ENCODE assay signal across 8 cellular contexts in the genomic region with DNA sequence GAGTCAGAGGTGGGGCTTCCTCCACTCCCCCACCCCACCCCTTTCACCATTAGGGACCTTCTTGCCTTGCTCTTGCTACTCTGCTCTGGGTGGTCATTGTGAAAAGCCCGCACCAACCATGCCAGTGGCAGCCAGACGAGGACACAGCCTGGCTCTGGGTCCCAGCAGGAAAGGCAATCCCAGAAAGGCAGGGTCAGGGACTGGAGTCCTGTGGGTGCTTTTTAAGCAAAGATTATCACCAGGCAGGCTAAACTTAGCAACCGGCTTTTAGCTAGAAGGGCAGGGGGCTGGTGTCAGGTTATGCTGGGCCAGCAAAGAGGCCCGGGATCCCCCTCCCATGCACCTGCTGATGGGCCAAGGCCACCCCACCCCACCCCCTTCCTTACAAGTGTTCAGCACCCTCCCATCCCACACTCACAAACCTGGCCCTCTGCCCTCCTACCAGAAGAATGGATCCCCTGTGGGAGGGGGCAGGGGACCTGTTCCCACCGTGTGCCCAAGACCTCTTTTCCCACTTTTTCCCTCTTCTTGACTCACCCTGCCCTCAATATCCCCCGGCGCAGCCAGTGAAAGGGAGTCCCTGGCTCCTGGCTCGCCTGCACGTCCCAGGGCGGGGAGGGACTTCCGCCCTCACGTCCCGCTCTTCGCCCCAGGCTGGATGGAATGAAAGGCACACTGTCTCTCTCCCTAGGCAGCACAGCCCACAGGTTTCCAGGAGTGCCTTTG. TPM values are rescaled to one million over a fixed set of nuclear protein-coding genes. Genes with fewer than 3 reads are reported as not detected.
DNase-seq lines count a peak whose midpoint lies in the region; TF ChIP-seq lines count a peak whose summit lies in the region.

No MANE protein-coding gene starts in this region.

- WGBS in mesodermal cell (ENCODE audit: insufficient coverage in 2 of 2), 2 experiments: 2% methylated on average over 11 to 12 of the region's 14 CpGs

- no peak for TF ChIP-seq CTCF in HFF-Myc (IDR thresholded peaks at IDR 0.05; ENCODE audit: low read depth, low read length, missing control alignments)

- peak; percentile 69 for DNase-seq in NCI-H748 (lab: John Stamatoyannopoulos, UW; ENCODE audit: unreplicated experiment)
- DNase-seq in NCI-H748 treated with DMSO at 0.1 percent for 48 hours (lab: John Stamatoyannopoulos, UW): no peak
- no peak for DNase-seq in HFF-Myc (ENCODE audit: extremely low read depth, low read depth)
- peak; percentile 70 for DNase-seq in NCI-H1694 (lab: John Stamatoyannopoulos, UW)
- DNase-seq in activated CD4-positive, alpha-beta T cell treated with anti-CD3 and anti-CD28 coated beads, Interleukin-2, amount 50 U/mL, for 1 hour: peak; percentile 20
- DNase-seq in epithelial cell of prostate (ENCODE audit: low read depth, low spot score): no peak
- peak in 45 of 49 donors; percentile 49 to 95 (median 84) for DNase-seq in substantia nigra (lab: John Stamatoyannopoulos, UW)

- no peaks in the 10 kb centered on the region for H3K9me3 ChIP-seq in mesodermal cell (ENCODE audit: control insufficient read depth, low read length)

- peaks cover 73% of the 10 kb centered on the region for H3K36me3 ChIP-seq in mesodermal cell (ENCODE audit: control insufficient read depth, insufficient read depth, low read length)

- H3K4me3 ChIP-seq in HFF-Myc (replicated peaks; ENCODE audit: low read depth, low read length) (peak overlapping the region; percentile 82), mesodermal cell (ENCODE audit: extremely low read depth, insufficient read depth, low read length, poor library complexity, severe bottlenecking) (peak overlapping the region; percentile 96)

- H3K27ac ChIP-seq in epithelial cell of prostate (peak overlapping the region; percentile 95), mesodermal cell (ENCODE audit: low read depth, low read length, severe bottlenecking) (peak overlapping the region; percentile 96), substantia nigra (ENCODE audit: low read depth, low read length, poor library complexity, severe bottlenecking) (peak overlapping the region; percentile 100)

- peaks cover 34% of the 10 kb centered on the region for H3K4me1 ChIP-seq in mesodermal cell (ENCODE audit: control insufficient read depth, insufficient read depth, low read length, poor library complexity, severe bottlenecking)

RNA-seq across cellular contexts. Expression of a gene that starts 1.2 kb away (rescaled TPM):
- polyA plus RNA-seq in mesodermal cell (2013, experiment 1 of 2): 4,059 TPM
- polyA plus RNA-seq in mesodermal cell (2013, experiment 2 of 2): 3,444 TPM

RNA-seq across cellular contexts. Expression of a gene that starts 22.8 kb away (rescaled TPM):
- 17.7 TPM for polyA plus RNA-seq in mesodermal cell (2013, experiment 1 of 2)
- 14.3 TPM for polyA plus RNA-seq in mesodermal cell (2013, experiment 2 of 2)

RNA-seq across cellular contexts. Expression of a gene that starts 35.0 kb away (rescaled TPM):
- polyA plus RNA-seq in mesodermal cell (2013, experiment 1 of 2): 34.8 TPM
- polyA plus RNA-seq in mesodermal cell (2013, experiment 2 of 2): 34.5 TPM

RNA-seq across cellular contexts. Expression of a gene that starts 39.2 kb away (rescaled TPM):
- 98.3 TPM for polyA plus RNA-seq in mesodermal cell (2013, experiment 1 of 2)
- 88.4 TPM for polyA plus RNA-seq in mesodermal cell (2013, experiment 2 of 2)

RNA-seq across cellular contexts. Expression of a gene that starts 40.0 kb away (rescaled TPM):
- 259 TPM for polyA plus RNA-seq in mesodermal cell (2013, experiment 1 of 2)
- 255 TPM for polyA plus RNA-seq in mesodermal cell (2013, experiment 2 of 2)

Comparison
In these comparisons a context has a peak if more than half of its experiments do, and no peak if none do; other contexts are left out.
1. DNase-seq: peak in NCI-H748 (single experiment), NCI-H1694 (single experiment), activated CD4-positive, alpha-beta T cell treated with anti-CD3 and anti-CD28 coated beads, Interleukin-2, amount 50 U/mL, for 1 hour (single experiment) and substantia nigra (45 of 49); none in NCI-H748 treated with DMSO at 0.1 percent for 48 hours (single experiment), HFF-Myc (single experiment) and epithelial cell of prostate (single experiment).
2. Peak in every context shown above with its lines, with median percentiles within 50 percentile points of each other: H3K27ac ChIP-seq.